26 cellular contexts compared by ENCODE assay signal in genomic region chr1:89536555-89537393, GRCh38. TPM values are rescaled to one million over a fixed set of nuclear protein-coding genes. Genes with fewer than 3 reads are reported as not detected.
A peak's percentile ranks its signal among the peaks of the same experiment; 100 is the strongest.
DNase-seq lines count a peak whose midpoint lies in the region; ATAC-seq, FAIRE-seq and TF ChIP-seq lines count a peak whose summit lies in the region.
"Had no signal": no experiment of that assay in that cellular context is flagged by ENCODE, and none has a peak within 500 bp of the region (broad histone marks: within the 10 kb centered on the region; RNA-seq: fewer than 3 reads in every experiment).

No MANE protein-coding gene starts in this region.

- no peak overlapping the region for H3K27ac ChIP-seq in psoas muscle
- H3K27ac ChIP-seq: breast epithelium, esophagus muscularis mucosa, hepatocyte had no signal

- peaks cover 4% of the 10 kb centered on the region for H3K9me3 Mint-ChIP-seq in activated T-helper 1 cell treated with anti-CD3 and anti-CD28 coated beads, Interleukin-12 subunit alpha, Interleukin-12 subunit beta, Interleukin-2, Interleukin-4 antibody, amounts not matched to agents 30 ng/mL and 10 ng/mL and 1 ng/mL, durations not matched to agents 14 hours and 24 hours and 36 hours
- H3K9me3 Mint-ChIP-seq: CD4-positive, alpha-beta T cell; T-helper 1 cell treated with Interleukin-12 subunit alpha and Interleukin-12 subunit beta and Interleukin-4 antibody, amounts not matched to agents 30 μg/mL and 1 μg/mL, for 36 hours had no signal

- H3K36me3 Mint-ChIP-seq in activated T-helper 1 cell treated with anti-CD3 and anti-CD28 coated beads, Interleukin-12 subunit alpha, Interleukin-12 subunit beta, Interleukin-2, Interleukin-4 antibody, amounts not matched to agents 30 ng/mL and 10 ng/mL and 1 ng/mL, durations not matched to agents 14 hours and 24 hours and 36 hours (ENCODE audit: low read depth), result peaks cover 64% of the 10 kb centered on the region

- H3K4me3 Mint-ChIP-seq in activated T-helper 1 cell treated with anti-CD3 and anti-CD28 coated beads, Interleukin-12 subunit alpha, Interleukin-12 subunit beta, Interleukin-2, Interleukin-4 antibody, amounts not matched to agents 30 ng/mL and 10 ng/mL and 1 ng/mL, durations not matched to agents 14 hours and 24 hours and 36 hours, result peak overlapping the region; percentile 50
- H3K4me3 Mint-ChIP-seq: CD4-positive, alpha-beta T cell; T-helper 1 cell treated with Interleukin-12 subunit alpha and Interleukin-12 subunit beta and Interleukin-4 antibody, amounts not matched to agents 30 μg/mL and 1 μg/mL, for 36 hours had no signal

- intact Hi-C loops in activated T-helper 1 cell treated with anti-CD3 and anti-CD28 coated beads, Interleukin-12 subunit alpha, Interleukin-12 subunit beta, Interleukin-2, Interleukin-4 antibody, amounts not matched to agents 30 ng/mL and 10 ng/mL and 1 ng/mL, durations not matched to agents 14 hours and 24 hours and 36 hours (cut with micrococcal nuclease), result loop anchor here (1.0 to 2.0 kb wide), 3 partner anchors 8 to 16 kb away; no protein-coding TSS in a partner anchor
- intact Hi-C loops in psoas muscle (cut with DNase I), result loop anchor here in 1 of 2 donors (10.0 kb wide), 1 partner anchor 58 kb away; no protein-coding TSS in a partner anchor

- TF ChIP-seq CTCF in psoas muscle (IDR thresholded peaks at IDR 0.05), result no peak

- no peak overlapping the region for H3K4me3 ChIP-seq in psoas muscle
- H3K4me3 ChIP-seq: breast epithelium, esophagus muscularis mucosa, hepatocyte, left lung, tibial nerve had no signal

- H3K9me3 ChIP-seq in psoas muscle, result no peaks in the 10 kb centered on the region
- H3K9me3 ChIP-seq: breast epithelium, esophagus muscularis mucosa, left lung, tibial nerve had no signal

- DNase-seq in activated naive CD4-positive, alpha-beta T cell treated with Interleukin-2 at 50 U/mL for 16 hours, result peak; percentile 30
- DNase-seq in activated naive CD4-positive, alpha-beta T cell (lab: John Stamatoyannopoulos, UW), result no peak
- DNase-seq in GM19239 (ENCODE audit: insufficient read length, low spot score), result no peak
- DNase-seq in activated T-helper 1 cell treated with anti-CD3 and anti-CD28 coated beads, Interleukin-12 subunit alpha, Interleukin-12 subunit beta, Interleukin-2, Interleukin-4 antibody, amounts not matched to agents 30 ng/mL and 10 ng/mL and 1 ng/mL, durations not matched to agents 14 hours and 24 hours and 36 hours (ENCODE audit: low spot score), result no peak
- DNase-seq in psoas muscle, result no peak
- no peak for DNase-seq in hypothalamus (lab: John Stamatoyannopoulos, UW)
- DNase-seq: activated CD8-positive, alpha-beta memory T cell treated with anti-CD3 and anti-CD28 coated beads for 24 hours; amygdala; CD4-positive, alpha-beta T cell; EL; foreskin melanocyte; mesendoderm; NCI-H1105; NCI-H2029 treated with DMSO at 0.1 percent for 48 hours; NCI-H345; NCI-H774; nucleus accumbens; RPMI8226 had no signal

- peaks cover 19% of the 10 kb centered on the region for H3K4me1 ChIP-seq in psoas muscle
- H3K4me1 ChIP-seq: breast epithelium had no signal

- FAIRE-seq in GM19239 (lab: Jason Lieb, UNC), result peak; percentile 37
- FAIRE-seq: colon had no signal

- no peaks in the 10 kb centered on the region for H3K36me3 ChIP-seq in psoas muscle (ENCODE audit: insufficient read depth in 1 of 2, low read depth in 1 of 2)
- H3K36me3 ChIP-seq: breast epithelium, esophagus muscularis mucosa, left lung, tibial nerve had no signal

- H3K27me3 Mint-ChIP-seq in activated T-helper 1 cell treated with anti-CD3 and anti-CD28 coated beads, Interleukin-12 subunit alpha, Interleukin-12 subunit beta, Interleukin-2, Interleukin-4 antibody, amounts not matched to agents 30 ng/mL and 10 ng/mL and 1 ng/mL, durations not matched to agents 14 hours and 24 hours and 36 hours (ENCODE audit: insufficient read depth), result no peaks in the 10 kb centered on the region
- H3K27me3 Mint-ChIP-seq: CD4-positive, alpha-beta T cell had no signal

- no peaks in the 10 kb centered on the region for H3K27me3 ChIP-seq in psoas muscle (ENCODE audit: insufficient read depth in 3 of 3, low read length in 2 of 3)
- H3K27me3 ChIP-seq: breast epithelium, esophagus muscularis mucosa, hepatocyte, left lung, tibial nerve had no signal

- 84 to 91% (median 89%) methylated on average over 5 of the region's 5 CpGs for WGBS in psoas muscle, 3 donors

- H3K27ac Mint-ChIP-seq in activated T-helper 1 cell treated with anti-CD3 and anti-CD28 coated beads, Interleukin-12 subunit alpha, Interleukin-12 subunit beta, Interleukin-2, Interleukin-4 antibody, amounts not matched to agents 30 ng/mL and 10 ng/mL and 1 ng/mL, durations not matched to agents 14 hours and 24 hours and 36 hours, result peak overlapping the region; percentile 89
- H3K27ac Mint-ChIP-seq: CD4-positive, alpha-beta T cell; T-helper 1 cell treated with Interleukin-12 subunit alpha and Interleukin-12 subunit beta and Interleukin-4 antibody, amounts not matched to agents 30 μg/mL and 1 μg/mL, for 36 hours had no signal

- peaks cover 78% of the 10 kb centered on the region for H3K4me1 Mint-ChIP-seq in activated T-helper 1 cell treated with anti-CD3 and anti-CD28 coated beads, Interleukin-12 subunit alpha, Interleukin-12 subunit beta, Interleukin-2, Interleukin-4 antibody, amounts not matched to agents 30 ng/mL and 10 ng/mL and 1 ng/mL, durations not matched to agents 14 hours and 24 hours and 36 hours (ENCODE audit: low read depth)

- ATAC-seq in psoas muscle (peak in 3 of 4 donors; percentile 28 to 51 (median 45)), GM21381 (IDR thresholded peaks at IDR 0.05; ENCODE audit: unreplicated experiment) (no peak)
- ATAC-seq: left lung had no signal

RNA-seq across cellular contexts. Expression of gene LRRC8B, which starts 12.1 kb away (rescaled TPM):
- 62.3 and 69.9 TPM in 2 replicates for total RNA-seq in activated T-helper 1 cell treated with anti-CD3 and anti-CD28 coated beads, Interleukin-12 subunit alpha, Interleukin-12 subunit beta, Interleukin-2, Interleukin-4 antibody, amounts not matched to agents 30 ng/mL and 10 ng/mL and 1 ng/mL, durations not matched to agents 14 hours and 24 hours and 36 hours
- 10 to 100 TPM; 10.3 to 21.6 (median 13.7) TPM for total RNA-seq in psoas muscle
- polyA plus RNA-seq in psoas muscle, result 1 to 10 TPM; 2.7 to 3.7 (median 3.3) TPM
